ENCODE assay signal across 7 cellular contexts in the genomic region with DNA sequence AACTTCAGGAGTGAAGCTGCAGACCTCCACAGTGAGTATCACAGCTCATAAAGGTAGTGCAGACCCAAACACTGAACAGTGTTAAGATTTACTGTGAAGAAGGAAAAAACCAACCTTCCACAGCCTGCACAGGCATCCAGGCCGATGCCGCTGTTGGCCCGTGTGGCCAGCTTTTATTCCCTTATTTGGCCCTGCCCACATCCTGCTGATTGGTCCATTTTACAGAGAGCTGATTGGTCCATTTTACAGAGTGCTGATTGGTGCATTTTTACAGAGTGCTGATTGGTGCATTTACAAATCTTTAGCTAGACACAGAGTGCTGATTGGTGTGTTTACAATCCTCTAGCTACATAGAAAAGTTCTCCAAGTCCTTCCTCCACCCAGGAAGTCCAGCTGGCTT. TPM values are rescaled to one million over a fixed set of nuclear protein-coding genes. Genes with fewer than 3 reads are reported as not detected.
DNase-seq lines count a peak whose midpoint lies in the region; ATAC-seq and TF ChIP-seq lines count a peak whose summit lies in the region.
"Not testable (repeated sequence)": the region's sequence is repeated elsewhere in the genome, so short reads cannot be mapped to it uniquely, and the experiment has no call there.

No MANE protein-coding gene starts in this region.

- H3K27me3 Mint-ChIP-seq in T-helper 1 cell treated with Interleukin-12 subunit alpha and Interleukin-12 subunit beta and Interleukin-4 antibody, amounts not matched to agents 30 μg/mL and 1 μg/mL, for 36 hours (ENCODE audit: low read depth); activated CD4-positive, alpha-beta T cell treated with anti-CD3 and anti-CD28 coated beads, Interleukin-2, amount 10 ng/mL, durations not matched to agents 7 days and 5 days; activated T-cell treated with anti-CD3 and anti-CD28 coated beads, Interleukin-2, amount 50 U/mL, for 72 hours (ENCODE audit: low read depth); activated naive CD8-positive, alpha-beta T cell: not testable (repeated sequence)

- TF ChIP-seq CTCF in DOHH2 (IDR thresholded peaks at IDR 0.05; ENCODE audit: low read depth, low read length, poor library complexity, severe bottlenecking), result not testable (repeated sequence)

- H3K27me3 ChIP-seq in DOHH2 (ENCODE audit: control insufficient read depth, low read length), result not testable (repeated sequence)

- H3K9me3 Mint-ChIP-seq in T-helper 1 cell treated with Interleukin-12 subunit alpha and Interleukin-12 subunit beta and Interleukin-4 antibody, amounts not matched to agents 30 μg/mL and 1 μg/mL, for 36 hours; activated CD4-positive, alpha-beta T cell treated with anti-CD3 and anti-CD28 coated beads, Interleukin-2, amount 10 ng/mL, durations not matched to agents 7 days and 5 days; activated T-cell treated with anti-CD3 and anti-CD28 coated beads, Interleukin-2, amount 50 U/mL, for 72 hours; activated naive CD8-positive, alpha-beta T cell (ENCODE audit: low read depth): not testable (repeated sequence)

- peak overlapping the region; percentile 78 for H3K27ac Mint-ChIP-seq in T-helper 1 cell treated with Interleukin-12 subunit alpha and Interleukin-12 subunit beta and Interleukin-4 antibody, amounts not matched to agents 30 μg/mL and 1 μg/mL, for 36 hours
- H3K27ac Mint-ChIP-seq in activated CD4-positive, alpha-beta T cell treated with anti-CD3 and anti-CD28 coated beads, Interleukin-2, amount 10 ng/mL, durations not matched to agents 7 days and 5 days, result peak overlapping the region; percentile 89
- peak overlapping the region; percentile 70 for H3K27ac Mint-ChIP-seq in activated T-cell treated with anti-CD3 and anti-CD28 coated beads, Interleukin-2, amount 50 U/mL, for 72 hours
- H3K27ac Mint-ChIP-seq in activated naive CD8-positive, alpha-beta T cell, result peak overlapping the region; percentile 91

- H3K36me3 Mint-ChIP-seq in T-helper 1 cell treated with Interleukin-12 subunit alpha and Interleukin-12 subunit beta and Interleukin-4 antibody, amounts not matched to agents 30 μg/mL and 1 μg/mL, for 36 hours (ENCODE audit: low read depth); activated CD4-positive, alpha-beta T cell treated with anti-CD3 and anti-CD28 coated beads, Interleukin-2, amount 10 ng/mL, durations not matched to agents 7 days and 5 days (ENCODE audit: low read depth); activated T-cell treated with anti-CD3 and anti-CD28 coated beads, Interleukin-2, amount 50 U/mL, for 72 hours (ENCODE audit: insufficient read depth in 2 of 2); activated naive CD8-positive, alpha-beta T cell: not testable (repeated sequence)

- not testable (repeated sequence) for H4K20me1 ChIP-seq in DOHH2 (ENCODE audit: control insufficient read depth, insufficient read depth, low read depth, low read length)

- peaks cover 11% of the 10 kb centered on the region; the same call in 1 of the 2 replicates for H3K9me3 ChIP-seq in DOHH2 (ENCODE audit: control insufficient read depth, insufficient read depth, low read length)

- not testable (repeated sequence) for H3K9me2 ChIP-seq in DOHH2 (replicated peaks; ENCODE audit: control insufficient read depth, low read length)

- ATAC-seq in activated T-cell treated with anti-CD3 and anti-CD28 coated beads, Interleukin-2, amount 50 U/mL, for 72 hours (replicated peaks in 1 of 2), result peak; percentile 45 to 48

- H3F3A ChIP-seq in DOHH2 (ENCODE audit: control insufficient read depth, insufficient read depth), result 0 out of 2 replicates have a peak, but pooled peaks cover 11% of the 10 kb centered on the region

- H3K27ac ChIP-seq in DOHH2 (ENCODE audit: low read depth, low read length), result peak overlapping the region; percentile 64; the same call in 1 of the 2 replicates

- H3K4me3 ChIP-seq in DOHH2 (ENCODE audit: low read length), result peak overlapping the region; percentile 38

- not testable (repeated sequence) for H3K4me3 Mint-ChIP-seq in T-helper 1 cell treated with Interleukin-12 subunit alpha and Interleukin-12 subunit beta and Interleukin-4 antibody, amounts not matched to agents 30 μg/mL and 1 μg/mL, for 36 hours; activated CD4-positive, alpha-beta T cell treated with anti-CD3 and anti-CD28 coated beads, Interleukin-2, amount 10 ng/mL, durations not matched to agents 7 days and 5 days
- H3K4me3 Mint-ChIP-seq in activated T-cell treated with anti-CD3 and anti-CD28 coated beads, Interleukin-2, amount 50 U/mL, for 72 hours, result peak overlapping the region; percentile 57 to 61
- peak overlapping the region; percentile 47 for H3K4me3 Mint-ChIP-seq in activated naive CD8-positive, alpha-beta T cell

- H3K4me1 Mint-ChIP-seq in T-helper 1 cell treated with Interleukin-12 subunit alpha and Interleukin-12 subunit beta and Interleukin-4 antibody, amounts not matched to agents 30 μg/mL and 1 μg/mL, for 36 hours (ENCODE audit: low read depth), result peaks cover 37% of the 10 kb centered on the region
- H3K4me1 Mint-ChIP-seq in activated CD4-positive, alpha-beta T cell treated with anti-CD3 and anti-CD28 coated beads, Interleukin-2, amount 10 ng/mL, durations not matched to agents 7 days and 5 days, result peaks cover 59% of the 10 kb centered on the region
- H3K4me1 Mint-ChIP-seq in activated T-cell treated with anti-CD3 and anti-CD28 coated beads, Interleukin-2, amount 50 U/mL, for 72 hours (ENCODE audit: low read depth), result peaks cover 58% of the 10 kb centered on the region
- peaks cover 59% of the 10 kb centered on the region for H3K4me1 Mint-ChIP-seq in activated naive CD8-positive, alpha-beta T cell (ENCODE audit: low read depth)

- not testable (repeated sequence) for H3K79me2 ChIP-seq in DOHH2 (ENCODE audit: control insufficient read depth, low read length)

- CTCF ChIA-PET in activated CD4-positive, alpha-beta T cell treated with anti-CD3 and anti-CD28 coated beads, Interleukin-2, amount 10 ng/mL, durations not matched to agents 7 days and 5 days (lab: Charles Lee), result interaction anchor here (0.6 to 3.8 kb wide), 5 partner anchors 9 to 52 kb away, joined by 5 to 14 read pairs (median 5); no protein-coding TSS in a partner anchor

- POLR2A ChIA-PET in activated CD4-positive, alpha-beta T cell treated with anti-CD3 and anti-CD28 coated beads, Interleukin-2, amount 10 ng/mL, durations not matched to agents 7 days and 5 days (lab: Charles Lee), result interaction anchor here (0.6 kb wide), 1 partner anchor 17 kb away, joined by 3 read pairs; no protein-coding TSS in a partner anchor

- not testable (repeated sequence) for H3K36me3 ChIP-seq in DOHH2 (ENCODE audit: control insufficient read depth, low read length)

- not testable (repeated sequence) for DNase-seq in activated CD4-positive, alpha-beta T cell treated with anti-CD3 and anti-CD28 coated beads, Interleukin-2, amount 10 ng/mL, durations not matched to agents 7 days and 5 days
- peak; percentile 34 to 38 for DNase-seq in activated T-cell treated with anti-CD3 and anti-CD28 coated beads, Interleukin-2, amount 50 U/mL, for 72 hours
- DNase-seq in islet precursor cell, result peak; percentile 32
- peak; percentile 25 for DNase-seq in stimulated activated CD4-positive, alpha-beta T cell treated with anti-CD3 and anti-CD28 coated beads, Interleukin-15, amount 100 ng/mL, for 24 hours

- peak overlapping the region; percentile 62; the same call in 1 of the 2 replicates for H3K4me2 ChIP-seq in DOHH2 (ENCODE audit: low read length)

- H3K4me1 ChIP-seq in DOHH2 (ENCODE audit: control insufficient read depth, low read length), result peaks cover 57% of the 10 kb centered on the region

RNA-seq across cellular contexts. Expression of a gene that starts 49.9 kb away (rescaled TPM):
- 100 to 1,000 TPM; 129 to 148 TPM for total RNA-seq in activated CD4-positive, alpha-beta T cell treated with anti-CD3 and anti-CD28 coated beads, Interleukin-2, amount 10 ng/mL, durations not matched to agents 7 days and 5 days
- 100 to 1,000 TPM; 208 to 246 TPM for total RNA-seq in activated T-cell treated with anti-CD3 and anti-CD28 coated beads, Interleukin-2, amount 50 U/mL, for 72 hours
